Comparison of ENCODE assay signal across 10 cellular contexts in the genomic region with DNA sequence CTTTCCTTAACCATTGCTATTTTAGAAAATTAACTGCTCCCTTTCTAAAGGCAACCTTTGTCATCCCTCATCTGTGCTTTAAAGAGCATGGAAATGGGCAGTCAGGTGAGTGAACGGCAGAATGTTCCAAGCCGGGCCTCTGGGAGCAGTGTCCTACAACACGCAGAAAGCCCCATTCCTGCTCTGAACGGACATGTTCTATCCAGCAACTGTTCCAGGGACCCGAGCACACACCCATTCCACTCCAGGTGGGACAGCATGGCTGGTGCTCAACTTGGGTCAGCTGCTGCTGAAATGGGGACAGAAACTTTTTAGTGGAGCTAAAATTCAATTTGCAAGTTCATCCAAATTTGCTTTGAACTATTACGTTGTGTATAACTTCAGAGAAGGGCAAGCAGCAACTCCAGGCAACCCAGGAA. TPM values are rescaled to one million over a fixed set of nuclear protein-coding genes. Genes with fewer than 3 reads are reported as not detected.
DNase-seq lines count a peak whose midpoint lies in the region; ATAC-seq and TF ChIP-seq lines count a peak whose summit lies in the region.
"Had no signal": no experiment of that assay in that cellular context is flagged by ENCODE, and none has a peak within 500 bp of the region (broad histone marks: within the 10 kb centered on the region; RNA-seq: fewer than 3 reads in every experiment).

No MANE protein-coding gene starts in this region.

- peaks cover 53% of the 10 kb centered on the region for H3K36me3 ChIP-seq in BE2C

- H3K27ac Mint-ChIP-seq in central memory CD8-positive, alpha-beta T cell (ENCODE audit: low read depth), result peak overlapping the region; percentile 49
- no peak overlapping the region for H3K27ac Mint-ChIP-seq in chondrocyte (ENCODE audit: unreplicated experiment)
- H3K27ac Mint-ChIP-seq: dendritic cell treated with granulocyte-macrophage colony-stimulating factor and Interleukin-4, amounts not matched to agents 40 ng/mL and 50 ng/mL, for 4 days had no signal

- ATAC-seq in HG03103 (IDR thresholded peaks at IDR 0.05; ENCODE audit: low read depth, unreplicated experiment) (peak; percentile 2), HG02870 (IDR thresholded peaks at IDR 0.05; ENCODE audit: unreplicated experiment) (no peak)
- no peak for ATAC-seq in central memory CD8-positive, alpha-beta T cell (replicated peaks; ENCODE audit: extremely low read depth, poor library complexity, severe bottlenecking)

- peaks cover 35% of the 10 kb centered on the region for H3K4me1 Mint-ChIP-seq in central memory CD8-positive, alpha-beta T cell
- H3K4me1 Mint-ChIP-seq in chondrocyte (ENCODE audit: low read depth), result peaks cover 4% of the 10 kb centered on the region

- peak overlapping the region; percentile 61 for H3K4me3 Mint-ChIP-seq in central memory CD8-positive, alpha-beta T cell
- H3K4me3 Mint-ChIP-seq in chondrocyte (ENCODE audit: unreplicated experiment), result no peak overlapping the region
- H3K4me3 Mint-ChIP-seq: dendritic cell treated with granulocyte-macrophage colony-stimulating factor and Interleukin-4, amounts not matched to agents 40 ng/mL and 50 ng/mL, for 4 days had no signal

- peak; percentile 17; the same call in 1 of the 2 replicates for TF ChIP-seq CTCF in BE2C (IDR thresholded peaks at IDR 0.05; ENCODE audit: low read depth, low read length)
- no peak for TF ChIP-seq CTCF in chondrocyte (IDR thresholded peaks at IDR 0.05)

- H3K4me3 ChIP-seq in BE2C (ENCODE audit: low read depth, low read length), result peak overlapping the region; percentile 12; the same call in 1 of the 2 replicates

- no peaks in the 10 kb centered on the region for H3K27me3 ChIP-seq in BE2C

- no peaks in the 10 kb centered on the region for H3K9me3 ChIP-seq in BE2C

- no peaks in the 10 kb centered on the region for H3K9me3 Mint-ChIP-seq in central memory CD8-positive, alpha-beta T cell
- no peaks in the 10 kb centered on the region for H3K9me3 Mint-ChIP-seq in chondrocyte (ENCODE audit: low read depth)
- H3K9me3 Mint-ChIP-seq: dendritic cell treated with granulocyte-macrophage colony-stimulating factor and Interleukin-4, amounts not matched to agents 40 ng/mL and 50 ng/mL, for 4 days had no signal

- H3K36me3 Mint-ChIP-seq in central memory CD8-positive, alpha-beta T cell (ENCODE audit: insufficient read depth), result peaks cover 58% of the 10 kb centered on the region
- H3K36me3 Mint-ChIP-seq in chondrocyte (ENCODE audit: low read depth), result peaks cover 19% of the 10 kb centered on the region

- H3K27me3 Mint-ChIP-seq in central memory CD8-positive, alpha-beta T cell, result no peaks in the 10 kb centered on the region
- no peaks in the 10 kb centered on the region for H3K27me3 Mint-ChIP-seq in chondrocyte (ENCODE audit: low read depth)
- H3K27me3 Mint-ChIP-seq: dendritic cell treated with granulocyte-macrophage colony-stimulating factor and Interleukin-4, amounts not matched to agents 40 ng/mL and 50 ng/mL, for 4 days had no signal

- peaks cover 5% of the 10 kb centered on the region; the same call in 1 of the 2 replicates for H3K4me1 ChIP-seq in BE2C

- DNase-seq in BE2C (no peak), midbrain (lab: John Stamatoyannopoulos, UW) (peak; percentile 26), chondrocyte (ENCODE audit: low spot score) (no peak), SW 1271 (lab: John Stamatoyannopoulos, UW) (no peak), A172 (ENCODE audit: low spot score) (no peak)
- no peak for DNase-seq in central memory CD8-positive, alpha-beta T cell (ENCODE audit: low spot score in 2 of 2)

RNA-seq across cellular contexts. Expression of gene DIDO1, which starts 26.7 kb away (rescaled TPM):
- 78.2 TPM for polyA plus RNA-seq in BE2C (2012; ENCODE audit: insufficient read depth, insufficient read length, low read depth)
- 41.6 to 53.8 TPM (median 42.5 TPM) in 3 replicates for total RNA-seq in chondrocyte
- total RNA-seq in A172 (2014; rRNA removed; shearing (Covaris generic)), result 33.8 and 38.1 TPM in 2 replicates

RNA-seq across cellular contexts. Expression of gene TCFL5, which starts 38.0 kb away (rescaled TPM):
- 8.8 TPM for polyA plus RNA-seq in BE2C (2012; ENCODE audit: insufficient read depth, insufficient read length, low read depth)
- 12.7 to 20.0 TPM (median 13.0 TPM) in 3 replicates for total RNA-seq in chondrocyte
- total RNA-seq in A172 (2014; rRNA removed; shearing (Covaris generic)), result 23.7 and 24.1 TPM in 2 replicates

RNA-seq across cellular contexts. Expression of gene GID8, which starts 38.3 kb away (rescaled TPM):
- 85.9 TPM for polyA plus RNA-seq in BE2C (2012; ENCODE audit: insufficient read depth, insufficient read length, low read depth)
- 26.3 to 30.7 TPM (median 29.7 TPM) in 3 replicates for total RNA-seq in chondrocyte
- 25.8 and 28.9 TPM in 2 replicates for total RNA-seq in A172 (2014; rRNA removed; shearing (Covaris generic))

RNA-seq across cellular contexts. Expression of gene SLC17A9, which starts 52.9 kb away (rescaled TPM):
- polyA plus RNA-seq in BE2C (2012; ENCODE audit: insufficient read depth, insufficient read length, low read depth), result 10.3 TPM
- total RNA-seq in chondrocyte, result 0.24 to 1.2 TPM (median 0.79 TPM) in 3 replicates
- not detected in 2 replicates for total RNA-seq in A172 (2014; rRNA removed; shearing (Covaris generic))
- total RNA-seq: HT1080 had no signal
